1 cellular context compared by ENCODE assay signal in genomic region chrX:104922206-104922621, GRCh38.
A peak's percentile ranks its signal among the peaks of the same experiment; 100 is the strongest.
TF ChIP-seq lines count a peak whose summit lies in the region.

No MANE protein-coding gene starts in this region.

TF ChIP-seq in GM12878, 131 proteins besides CTCF, POLR2A, EP300 and RAD21 (continued from another document):
- TF ChIP-seq ZSCAN29 (IDR thresholded peaks at IDR 0.05) (no peak), RB1 (IDR thresholded peaks at IDR 0.05; ENCODE audit: borderline replicate concordance) (no peak), E4F1 (IDR thresholded peaks at IDR 0.05; ENCODE audit: borderline replicate concordance, partially characterized antibody) (no peak), EED (IDR thresholded peaks at IDR 0.05; ENCODE audit: low read depth) (no peak), STAT3 (IDR thresholded peaks at IDR 0.05; ENCODE audit: low read depth, low read length) (no peak), SMC3 (IDR thresholded peaks at IDR 0.05; ENCODE audit: borderline replicate concordance, low read length) (peak; percentile 89), MTA2 (IDR thresholded peaks at IDR 0.05; ENCODE audit: low read depth) (no peak), POLR2AphosphoS2 (IDR thresholded peaks at IDR 0.05; ENCODE audit: low read depth, low read length) (no peak), IKZF1 (conservative IDR thresholded peaks at IDR 0.05) (no peak), CBX5 (IDR thresholded peaks at IDR 0.05; ENCODE audit: low read depth) (no peak), FOXM1 (IDR thresholded peaks at IDR 0.05; ENCODE audit: low read depth, low read length) (no peak), SUZ12 (IDR thresholded peaks at IDR 0.05; ENCODE audit: unreplicated experiment) (no peak), SKIL (IDR thresholded peaks at IDR 0.05; ENCODE audit: low read depth, poor library complexity, severe bottlenecking) (no peak), ZNF274 (IDR thresholded peaks at IDR 0.05; ENCODE audit: insufficient read depth, insufficient read length) (no peak), ATF3 (IDR thresholded peaks at IDR 0.05; ENCODE audit: borderline replicate concordance, extremely low read depth, low read depth, low read length) (0 out of 2 replicates have a peak, but pooled peaks have one; percentile 12), TBL1XR1 (IDR thresholded peaks at IDR 0.05; ENCODE audit: low read depth, low read length) (0 out of 2 replicates have a peak, but pooled peaks have one; percentile 27), CHD4 (IDR thresholded peaks at IDR 0.05) (no peak), ETV6 (conservative IDR thresholded peaks at IDR 0.05 in 1 of 2, IDR thresholded peaks at IDR 0.05 in 1 of 2; ENCODE audit: borderline replicate concordance in 1 of 2, low read depth in 1 of 2) (no peak), CBX3 (IDR thresholded peaks at IDR 0.05; ENCODE audit: borderline replicate concordance, low read depth) (no peak), BCL11A (IDR thresholded peaks at IDR 0.05; ENCODE audit: low read depth, low read length) (no peak)
- TF ChIP-seq, protein P1, sequence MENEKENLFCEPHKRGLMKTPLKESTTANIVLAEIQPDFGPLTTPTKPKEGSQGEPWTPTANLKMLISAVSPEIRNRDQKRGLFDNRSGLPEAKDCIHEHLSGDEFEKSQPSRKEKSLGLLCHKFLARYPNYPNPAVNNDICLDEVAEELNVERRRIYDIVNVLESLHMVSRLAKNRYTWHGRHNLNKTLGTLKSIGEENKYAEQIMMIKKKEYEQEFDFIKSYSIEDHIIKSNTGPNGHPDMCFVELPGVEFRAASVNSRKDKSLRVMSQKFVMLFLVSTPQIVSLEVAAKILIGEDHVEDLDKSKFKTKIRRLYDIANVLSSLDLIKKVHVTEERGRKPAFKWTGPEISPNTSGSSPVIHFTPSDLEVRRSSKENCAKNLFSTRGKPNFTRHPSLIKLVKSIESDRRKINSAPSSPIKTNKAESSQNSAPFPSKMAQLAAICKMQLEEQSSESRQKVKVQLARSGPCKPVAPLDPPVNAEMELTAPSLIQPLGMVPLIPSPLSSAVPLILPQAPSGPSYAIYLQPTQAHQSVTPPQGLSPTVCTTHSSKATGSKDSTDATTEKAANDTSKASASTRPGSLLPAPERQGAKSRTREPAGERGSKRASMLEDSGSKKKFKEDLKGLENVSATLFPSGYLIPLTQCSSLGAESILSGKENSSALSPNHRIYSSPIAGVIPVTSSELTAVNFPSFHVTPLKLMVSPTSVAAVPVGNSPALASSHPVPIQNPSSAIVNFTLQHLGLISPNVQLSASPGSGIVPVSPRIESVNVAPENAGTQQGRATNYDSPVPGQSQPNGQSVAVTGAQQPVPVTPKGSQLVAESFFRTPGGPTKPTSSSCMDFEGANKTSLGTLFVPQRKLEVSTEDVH (IDR thresholded peaks at IDR 0.05; ENCODE audit: low read depth, partially characterized antibody): no peak
- TF ChIP-seq, protein P2, sequence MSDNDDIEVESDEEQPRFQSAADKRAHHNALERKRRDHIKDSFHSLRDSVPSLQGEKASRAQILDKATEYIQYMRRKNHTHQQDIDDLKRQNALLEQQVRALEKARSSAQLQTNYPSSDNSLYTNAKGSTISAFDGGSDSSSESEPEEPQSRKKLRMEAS (IDR thresholded peaks at IDR 0.05; ENCODE audit: low read depth, low read length): no peak
